26 cellular contexts compared by ENCODE assay signal in genomic region chr10:128879030-128879429, GRCh38.
DNase-seq lines count a peak whose midpoint lies in the region; ATAC-seq, FAIRE-seq and TF ChIP-seq lines count a peak whose summit lies in the region.
"Had no signal": no experiment of that assay in that cellular context is flagged by ENCODE, and none has a peak within 500 bp of the region (broad histone marks: within the 10 kb centered on the region; RNA-seq: fewer than 3 reads in every experiment).

No MANE protein-coding gene starts in this region.

- no peak for TF ChIP-seq CTCF in K562 (IDR thresholded peaks at IDR 0.05 in 2 of 3, conservative IDR thresholded peaks at IDR 0.05 in 1 of 3; ENCODE audit: insufficient read depth in 2 of 3, low read depth in 1 of 3, low read length in 3 of 3)

- no peaks in the 10 kb centered on the region for H3K9me3 ChIP-seq in K562 (replicated peaks; ENCODE audit: control insufficient read depth, insufficient read depth, low read depth, low read length)
- H3K9me3 ChIP-seq: BE2C, BLaER1 had no signal

- H3K4me1 ChIP-seq in K562 (replicated peaks in 1 of 2; ENCODE audit: control insufficient read depth in 2 of 2, insufficient read depth in 2 of 2, low read length in 2 of 2): no peaks in the 10 kb centered on the region
- H3K4me1 ChIP-seq: BLaER1 had no signal

- H3K9me1 ChIP-seq in K562 (ENCODE audit: control insufficient read depth, insufficient read depth, low read length): no peaks in the 10 kb centered on the region

- CTCF ChIA-PET in K562 (lab: Yijun Ruan, JAX; ENCODE audit: low intra/inter-chr PET ratio): no interaction called here
- CTCF ChIA-PET in activated CD4-positive, alpha-beta T cell treated with anti-CD3 and anti-CD28 coated beads, Interleukin-2, amount 10 ng/mL, durations not matched to agents 7 days and 5 days (lab: Charles Lee): no interaction called here

- no peak overlapping the region for H3K4me2 ChIP-seq in K562 (ENCODE audit: insufficient read depth, low read length)
- H3K4me2 ChIP-seq: BLaER1 had no signal

- no peaks in the 10 kb centered on the region for H3K36me3 ChIP-seq in K562 (ENCODE audit: control insufficient read depth, insufficient read depth, low read length)
- H3K36me3 ChIP-seq: BE2C, BLaER1 had no signal

- FAIRE-seq in K562 (lab: Jason Lieb, UNC) (no peak), H54 (lab: Jason Lieb, UNC) (no peak)
- FAIRE-seq: A204.1, GM12878, GM19239 had no signal

- H3K9ac ChIP-seq in K562 (ENCODE audit: insufficient read depth in 1 of 2, low read depth in 2 of 2, low read length in 2 of 2): no peak overlapping the region
- H3K9ac ChIP-seq: BLaER1 had no signal

- DNase-seq in NCI-H2171 treated with DMSO at 0.1 percent for 48 hours (lab: John Stamatoyannopoulos, UW): peak; percentile 4
- no peak for DNase-seq in NCI-H2171 (lab: John Stamatoyannopoulos, UW)
- no peak for DNase-seq in K562 (ENCODE audit: extremely low read depth in 1 of 4, low spot score in 3 of 4)
- peak; percentile 43 for DNase-seq in inferior parietal cortex (ENCODE audit: extremely low spot score)
- DNase-seq in superior temporal gyrus (ENCODE audit: extremely low spot score): peak; percentile 46
- no peak for DNase-seq in activated CD4-positive, alpha-beta T cell treated with anti-CD3 and anti-CD28 coated beads, Interleukin-2, amount 10 ng/mL, durations not matched to agents 7 days and 5 days
- no peak for DNase-seq in H54 (ENCODE audit: insufficient read length, low spot score)
- DNase-seq: 8988T; ACHN; BE2C; C1 segment of cervical spinal cord; CD4-positive, alpha-beta memory T cell; CD4-positive, CD25-positive, alpha-beta regulatory T cell; CD8-positive, alpha-beta memory T cell; COR-L47; DMS153; DMS53; DMS79; DND-41; EL; GDM1 had no signal

- no TSS peak for BruUV-seq in K562 (replicated peaks; lab: Mats Ljungman, UMichigan)

- H3K27ac Mint-ChIP-seq in activated CD4-positive, alpha-beta T cell treated with anti-CD3 and anti-CD28 coated beads, Interleukin-2, amount 10 ng/mL, durations not matched to agents 7 days and 5 days: no peak overlapping the region
- H3K27ac Mint-ChIP-seq: CD14-positive monocyte; CD4-positive, alpha-beta memory T cell; CD4-positive, CD25-positive, alpha-beta regulatory T cell; CD8-positive, alpha-beta memory T cell had no signal

- in situ Hi-C loops in K562 (cut with MboI): no loop called here

- H3K9me3 Mint-ChIP-seq in activated CD4-positive, alpha-beta T cell treated with anti-CD3 and anti-CD28 coated beads, Interleukin-2, amount 10 ng/mL, durations not matched to agents 7 days and 5 days: no peaks in the 10 kb centered on the region

- no peaks in the 10 kb centered on the region for H3K27me3 ChIP-seq in K562 (ENCODE audit: control insufficient read depth in 2 of 2, insufficient read depth in 2 of 2, low read length in 2 of 2)
- H3K27me3 ChIP-seq: BE2C, BLaER1 had no signal

- intact Hi-C loops in K562 (cut with micrococcal nuclease): no loop called here

- H3K79me2 ChIP-seq in K562 (ENCODE audit: control insufficient read depth, insufficient read depth, low read length): no peaks in the 10 kb centered on the region

- TF ChIP-seq POLR2A in K562 (conservative IDR thresholded peaks at IDR 0.05) (no peak), H54 (IDR thresholded peaks at IDR 0.05; ENCODE audit: low read depth, low read length) (no peak)

- no peaks in the 10 kb centered on the region for H4K20me1 ChIP-seq in K562 (replicated peaks; ENCODE audit: control insufficient read depth, insufficient read depth, low read length)
- H4K20me1 ChIP-seq: BLaER1 had no signal

- H3K4me3 ChIP-seq in K562: no peak overlapping the region
- H3K4me3 ChIP-seq: BLaER1, GM12878 had no signal

- 0% methylated on average over 3 of the region's 3 CpGs for WGBS in K562 (ENCODE audit: insufficient coverage, low coverage, missing lambda C conversion rate)

- H3K4me3 Mint-ChIP-seq in activated CD4-positive, alpha-beta T cell treated with anti-CD3 and anti-CD28 coated beads, Interleukin-2, amount 10 ng/mL, durations not matched to agents 7 days and 5 days: no peak overlapping the region
- H3K4me3 Mint-ChIP-seq: CD14-positive monocyte; CD4-positive, alpha-beta memory T cell; CD4-positive, CD25-positive, alpha-beta regulatory T cell; CD8-positive, alpha-beta memory T cell had no signal

- ATAC-seq in K562: no peak
- ATAC-seq: GM12878 had no signal

- H2AFZ ChIP-seq in K562 (ENCODE audit: low read depth, low read length): no peak overlapping the region

- H3K36me3 Mint-ChIP-seq in activated CD4-positive, alpha-beta T cell treated with anti-CD3 and anti-CD28 coated beads, Interleukin-2, amount 10 ng/mL, durations not matched to agents 7 days and 5 days (ENCODE audit: low read depth): no peaks in the 10 kb centered on the region
- H3K36me3 Mint-ChIP-seq: CD14-positive monocyte; CD4-positive, alpha-beta memory T cell; CD4-positive, CD25-positive, alpha-beta regulatory T cell; CD8-positive, alpha-beta memory T cell had no signal

- POLR2A ChIA-PET in K562 (lab: Yijun Ruan, JAX): no interaction called here
- POLR2A ChIA-PET in activated CD4-positive, alpha-beta T cell treated with anti-CD3 and anti-CD28 coated beads, Interleukin-2, amount 10 ng/mL, durations not matched to agents 7 days and 5 days (lab: Charles Lee): no interaction called here

- H3K27ac ChIP-seq in K562 (ENCODE audit: extremely low read depth, low read depth, low read length): no peak overlapping the region
- H3K27ac ChIP-seq: BLaER1 had no signal

- no peak for TF ChIP-seq EP300 in K562 (IDR thresholded peaks at IDR 0.05; ENCODE audit: low read length)

- no peak for TF ChIP-seq RAD21 in K562 (CRISPR knock-in tag; conservative IDR thresholded peaks at IDR 0.05 in 1 of 2, IDR thresholded peaks at IDR 0.05 in 1 of 2)

- no peaks in the 10 kb centered on the region for H3K27me3 Mint-ChIP-seq in activated CD4-positive, alpha-beta T cell treated with anti-CD3 and anti-CD28 coated beads, Interleukin-2, amount 10 ng/mL, durations not matched to agents 7 days and 5 days

- H3K4me1 Mint-ChIP-seq in activated CD4-positive, alpha-beta T cell treated with anti-CD3 and anti-CD28 coated beads, Interleukin-2, amount 10 ng/mL, durations not matched to agents 7 days and 5 days: no peaks in the 10 kb centered on the region
- H3K4me1 Mint-ChIP-seq: CD14-positive monocyte; CD4-positive, alpha-beta memory T cell; CD4-positive, CD25-positive, alpha-beta regulatory T cell; CD8-positive, alpha-beta memory T cell had no signal

TF ChIP-seq in K562, 482 proteins besides CTCF, POLR2A, EP300 and RAD21:
- TF ChIP-seq ZC3H11A (IDR thresholded peaks at IDR 0.05; ENCODE audit: low read depth, low read length) (no peak), NFIX (CRISPR knock-in tag; IDR thresholded peaks at IDR 0.05; ENCODE audit: low read depth) (peak; percentile 59; the same call in 1 of the 2 replicates), NFIC (IDR thresholded peaks at IDR 0.05) (peak; percentile 87)

Comparison
In these comparisons a context has a peak if more than half of its experiments do, and no peak if none do; other contexts are left out.
1. DNase-seq: peak in NCI-H2171 treated with DMSO at 0.1 percent for 48 hours (single experiment), inferior parietal cortex (single experiment) and superior temporal gyrus (single experiment); none in NCI-H2171 (single experiment), K562 (0 of 4), activated CD4-positive, alpha-beta T cell treated with anti-CD3 and anti-CD28 coated beads, Interleukin-2, amount 10 ng/mL, durations not matched to agents 7 days and 5 days (single experiment) and H54 (single experiment).